8 cellular contexts compared by ENCODE assay signal in the genomic region with DNA sequence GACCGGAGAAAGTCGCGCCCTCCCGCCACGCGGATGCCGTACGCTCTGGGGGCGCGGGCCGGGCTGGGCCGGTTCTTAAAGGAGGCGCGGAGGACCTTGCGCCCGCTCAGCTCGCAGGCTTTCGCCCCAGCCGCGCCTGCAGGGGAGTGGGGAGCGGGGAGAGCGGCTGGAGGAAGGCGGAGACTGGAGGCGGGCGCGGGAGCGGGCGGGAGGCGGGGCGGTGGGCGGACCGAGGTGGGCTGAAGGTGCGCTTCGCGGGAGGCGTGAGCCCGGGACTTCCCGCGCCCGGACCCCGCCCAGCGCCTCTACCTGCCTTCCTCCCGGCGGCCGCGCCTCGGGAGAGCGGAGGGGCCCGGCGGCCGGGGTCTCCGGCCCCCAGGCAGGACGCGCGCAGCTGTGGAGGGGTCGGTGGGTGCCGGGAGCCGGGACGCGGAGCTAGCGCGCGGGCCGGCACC. TPM values are rescaled to one million over a fixed set of nuclear protein-coding genes. Genes with fewer than 3 reads are reported as not detected.
DNase-seq lines count a peak whose midpoint lies in the region; ATAC-seq and TF ChIP-seq lines count a peak whose summit lies in the region.

A gene (minus strand): TSS at position 148 of the 455 bp plus-strand sequence. CDS start 422 bp downstream, outside the sequence.

- H3K36me3 ChIP-seq in parathyroid adenoma (ENCODE audit: control insufficient read depth, insufficient read depth, low read length) (no peaks in the 10 kb centered on the region), upper lobe of right lung (no peaks in the 10 kb centered on the region)

- H3K4me3 ChIP-seq in GM12875 (ENCODE audit: low read depth, low read length): peak within 1 kb of the TSS; percentile 54
- peak within 1 kb of the TSS; percentile 7; the same call in 1 of the 2 replicates for H3K4me3 ChIP-seq in HFF-Myc (replicated peaks; ENCODE audit: low read depth, low read length)
- peak within 1 kb of the TSS in 1 of 2 donors; percentile 15 for H3K4me3 ChIP-seq in foreskin fibroblast (ENCODE audit: low read depth in 1 of 2, low read length in 2 of 2)
- peak within 1 kb of the TSS; percentile 47 for H3K4me3 ChIP-seq in parathyroid adenoma (ENCODE audit: low read depth, low read length)
- H3K4me3 ChIP-seq in upper lobe of right lung: peak within 1 kb of the TSS; percentile 55
- no peak within 1 kb of the TSS for H3K4me3 ChIP-seq in lower leg skin (ENCODE audit: low read depth, poor library complexity, severe bottlenecking)

- WGBS in lower leg skin, 2 donors: 0% methylated on average over 7 of the region's 64 CpGs; no CpG with 5 or more reads in 1 of the 2 donors

- no peaks in the 10 kb centered on the region for H3K9me3 ChIP-seq in parathyroid adenoma (ENCODE audit: control insufficient read depth, low read length)
- H3K9me3 ChIP-seq in upper lobe of right lung: no peaks in the 10 kb centered on the region

- ATAC-seq in upper lobe of right lung: peak; percentile 84

- H3K4me1 ChIP-seq in parathyroid adenoma (peaks cover 2% of the 10 kb centered on the region), upper lobe of right lung (no peaks in the 10 kb centered on the region)

- no peak for TF ChIP-seq CTCF in GM12875 (IDR thresholded peaks at IDR 0.05; ENCODE audit: borderline replicate concordance, insufficient read depth, low read depth, low read length)
- TF ChIP-seq CTCF in HFF-Myc (IDR thresholded peaks at IDR 0.05; ENCODE audit: low read depth, low read length, missing control alignments): no peak
- no peak for TF ChIP-seq CTCF in foreskin fibroblast (IDR thresholded peaks at IDR 0.05; ENCODE audit: low read depth, low read length)
- no peak for TF ChIP-seq CTCF in parathyroid adenoma (IDR thresholded peaks at IDR 0.05)
- no peak for TF ChIP-seq CTCF in upper lobe of right lung (IDR thresholded peaks at IDR 0.05)
- no peak for TF ChIP-seq CTCF in lower leg skin (IDR thresholded peaks at IDR 0.05)

- H3K4me2 ChIP-seq in parathyroid adenoma (ENCODE audit: low read length): peak within 1 kb of the TSS; percentile 72

- H3K27ac ChIP-seq in parathyroid adenoma (no peak within 1 kb of the TSS), upper lobe of right lung (no peak within 1 kb of the TSS)

- TF ChIP-seq POLR2A in lower leg skin (IDR thresholded peaks at IDR 0.05): no peak

- DNase-seq in HFF-Myc (ENCODE audit: extremely low read depth, low read depth) (no peak), NCI-H460 (ENCODE audit: extremely low read depth, low read depth) (peak; percentile 16), foreskin fibroblast (peak; percentile 14 to 52), upper lobe of right lung (peak; percentile 92), lower leg skin (ENCODE audit: low spot score in 2 of 2) (no peak)
- peak; percentile 82 for DNase-seq in activated T-cell treated with anti-CD3 and anti-CD28 coated beads, Interleukin-2, amount 50 U/mL, for 1 hour

- no peak within 1 kb of the TSS for H3K9ac ChIP-seq in parathyroid adenoma

- intact Hi-C loops in upper lobe of right lung (cut with DNase I) (loop anchor here (10.0 kb wide), 1 partner anchor 92 kb away; no protein-coding TSS in a partner anchor), lower leg skin (cut with DNase I; ENCODE audit: low total_unique reads) (no loop called here)

- H3K27me3 ChIP-seq in parathyroid adenoma (ENCODE audit: control insufficient read depth, insufficient read depth, low read length): no peaks in the 10 kb centered on the region
- H3K27me3 ChIP-seq in upper lobe of right lung: peaks cover 40% of the 10 kb centered on the region

- no peaks in the 10 kb centered on the region for H3K79me2 ChIP-seq in parathyroid adenoma

- peak within 1 kb of the TSS; percentile 91 for H2AFZ ChIP-seq in parathyroid adenoma

RNA-seq across cellular contexts. Expression of the gene that starts here (rescaled TPM):
- total RNA-seq in NCI-H460 (2014; rRNA removed; shearing (Covaris generic)): not detected in 2 replicates
- polyA plus RNA-seq in NCI-H460 (2014; cell fraction: nucleus; rRNA removed): not detected in 2 replicates
- total RNA-seq in upper lobe of right lung: 0.14 TPM
- 1 to 10 TPM in 1 of 4 donors, under 1 TPM in 3; 0.42 to 2.4 (median 0.97) TPM for total RNA-seq in lower leg skin

Comparison
In these comparisons a context has a peak if more than half of its experiments do, and no peak if none do; other contexts are left out.
1. Peak in DNase-seq in NCI-H460; RNA of the gene not detected or under 1 TPM.
2. Peak in DNase-seq, ATAC-seq and H3K4me3 ChIP-seq in upper lobe of right lung; RNA of the gene not detected or under 1 TPM.
3. DNase-seq: peak in activated T-cell treated with anti-CD3 and anti-CD28 coated beads, Interleukin-2, amount 50 U/mL, for 1 hour (single experiment) and foreskin fibroblast (2 of 2); none in HFF-Myc (single experiment) and lower leg skin (0 of 2).